ENCODE assay signal across 8 cellular contexts in genomic region chr16:30650369-30651123, GRCh38. TPM values are rescaled to one million over a fixed set of nuclear protein-coding genes. Genes with fewer than 3 reads are reported as not detected.
A peak's percentile ranks its signal among the peaks of the same experiment; 100 is the strongest.
DNase-seq lines count a peak whose midpoint lies in the region; ATAC-seq and TF ChIP-seq lines count a peak whose summit lies in the region.

Gene PRR14, plus strand, starts transcription at chr16:30650960. Its CDS starts 686 bp downstream, at chr16:30651646.

- ATAC-seq in GM19397 (IDR thresholded peaks at IDR 0.05; ENCODE audit: unreplicated experiment) (peak; percentile 72), HG03571 (IDR thresholded peaks at IDR 0.05; ENCODE audit: unreplicated experiment) (peak; percentile 67), left lung (peak; percentile 93)

- intact Hi-C loops in left lung (cut with DNase I): no loop called here

- H3K36me3 ChIP-seq in left lung: peaks cover 0 to 34% of the 10 kb centered on the region in 2 donors

- H3K27ac ChIP-seq in C4-2B (peak within 1 kb of the TSS; percentile 81), left lung (peak within 1 kb of the TSS; percentile 91 to 96)

- TF ChIP-seq CTCF in C4-2B (conservative IDR thresholded peaks at IDR 0.05) (no peak), left lung (IDR thresholded peaks at IDR 0.05) (peak in 1 of 2 donors; percentile 66)

- peaks cover 8 to 29% of the 10 kb centered on the region in 2 donors for H3K4me1 ChIP-seq in left lung

- peak; percentile 99 for DNase-seq in NCI-H82 (lab: John Stamatoyannopoulos, UW)
- DNase-seq in activated CD4-positive, alpha-beta T cell treated with anti-CD3 and anti-CD28 coated beads, Interleukin-2, amount 50 U/mL, for 48 hours: peak; percentile 98 to 99
- peak; percentile 100 for DNase-seq in dermis blood vessel endothelial cell
- peak; percentile 99 to 100 for DNase-seq in left lung
- DNase-seq in stimulated activated CD4-positive, alpha-beta T cell treated with anti-CD3 and anti-CD28 coated beads, Interleukin-2, amount 100 ng/mL, for 48 hours: peak; percentile 96

- no peaks in the 10 kb centered on the region for H3K27me3 ChIP-seq in left lung

- H3K9me3 ChIP-seq in left lung: no peaks in the 10 kb centered on the region

- peak within 1 kb of the TSS; percentile 52 to 97 for H3K4me3 ChIP-seq in left lung

RNA-seq across cellular contexts. Expression of gene PRR14, which starts in this region (rescaled TPM):
- 8.0 and 14.4 TPM in 2 replicates for total RNA-seq in dermis blood vessel endothelial cell
- total RNA-seq in left lung: 10 to 100 TPM; 46.1 to 58.8 TPM

Comparison
In these comparisons a context has a peak if more than half of its experiments do, and no peak if none do; other contexts are left out.
1. Peak in every context shown above with its lines: DNase-seq, ATAC-seq, H3K4me3 ChIP-seq and H3K27ac ChIP-seq.